ENCODE assay signal across 17 cellular contexts in genomic region chr12:116247377-116247776, GRCh38. TPM values are rescaled to one million over a fixed set of nuclear protein-coding genes. Genes with fewer than 3 reads are reported as not detected.
DNase-seq lines count a peak whose midpoint lies in the region; ATAC-seq, FAIRE-seq and TF ChIP-seq lines count a peak whose summit lies in the region.
"Had no signal": no experiment of that assay in that cellular context is flagged by ENCODE, and none has a peak within 500 bp of the region (broad histone marks: within the 10 kb centered on the region; RNA-seq: fewer than 3 reads in every experiment).

No MANE protein-coding gene starts in this region.

- no peak overlapping the region for H3K9ac ChIP-seq in K562 (ENCODE audit: insufficient read depth in 1 of 2, low read depth in 2 of 2, low read length in 2 of 2)

- TF ChIP-seq CTCF in right atrium auricular region (IDR thresholded peaks at IDR 0.05) (no peak), K562 (IDR thresholded peaks at IDR 0.05 in 2 of 3, conservative IDR thresholded peaks at IDR 0.05 in 1 of 3; ENCODE audit: insufficient read depth in 2 of 3, low read depth in 1 of 3, low read length in 3 of 3) (no peak), fibroblast of villous mesenchyme (IDR thresholded peaks at IDR 0.05; ENCODE audit: insufficient read depth, low read depth, low read length) (no peak), body of pancreas (IDR thresholded peaks at IDR 0.05) (no peak)

- H3K9me1 ChIP-seq in K562 (ENCODE audit: control insufficient read depth, insufficient read depth, low read length), result peaks cover 6% of the 10 kb centered on the region

- TF ChIP-seq POLR2A in K562 (conservative IDR thresholded peaks at IDR 0.05) (no peak), body of pancreas (IDR thresholded peaks at IDR 0.05) (no peak)

- in situ Hi-C loops in K562 (cut with MboI), result no loop called here

- H4K20me1 ChIP-seq in K562 (replicated peaks; ENCODE audit: control insufficient read depth, insufficient read depth, low read length), result peaks cover 7% of the 10 kb centered on the region; the same call in 1 of the 2 replicates

- H3K9me3 ChIP-seq in right atrium auricular region (peaks cover 0 to 4% of the 10 kb centered on the region in 2 donors), K562 (replicated peaks; ENCODE audit: control insufficient read depth, insufficient read depth, low read depth, low read length) (0 out of 2 replicates have a peak, but pooled peaks cover 4% of the 10 kb centered on the region), body of pancreas (no peaks in the 10 kb centered on the region)
- H3K9me3 ChIP-seq: breast epithelium, upper lobe of left lung had no signal

- peaks cover 96% of the 10 kb centered on the region for H3K79me2 ChIP-seq in K562 (ENCODE audit: control insufficient read depth, insufficient read depth, low read length)

- H3K4me2 ChIP-seq in K562 (ENCODE audit: insufficient read depth, low read length), result no peak overlapping the region

- H3K36me3 ChIP-seq in right atrium auricular region, result no peaks in the 10 kb centered on the region
- no peaks in the 10 kb centered on the region for H3K36me3 ChIP-seq in K562 (ENCODE audit: control insufficient read depth, insufficient read depth, low read length)
- H3K36me3 ChIP-seq in body of pancreas (replicated peaks in 1 of 2; ENCODE audit: insufficient read depth in 1 of 2, low read depth in 2 of 2), result no peaks in the 10 kb centered on the region
- H3K36me3 ChIP-seq: breast epithelium, upper lobe of left lung had no signal

- FAIRE-seq in K562 (lab: Jason Lieb, UNC), result no peak
- FAIRE-seq: H1 had no signal

- H3K4me1 ChIP-seq in right atrium auricular region (peaks cover 0 to 63% of the 10 kb centered on the region in 2 donors), K562 (replicated peaks in 1 of 2; ENCODE audit: control insufficient read depth in 2 of 2, insufficient read depth in 2 of 2, low read length in 2 of 2) (peaks cover 0 to 22% of the 10 kb centered on the region in 2 experiments; a peak in 4 of 5 replicates), body of pancreas (peaks cover 65% of the 10 kb centered on the region)

- ATAC-seq in left ventricle myocardium superior, result peak; percentile 50
- ATAC-seq in K562, result peak; percentile 20; the same call in 2 of the 3 replicates
- no peak for ATAC-seq in body of pancreas
- no peak for ATAC-seq in GM18868 (IDR thresholded peaks at IDR 0.05; ENCODE audit: unreplicated experiment)
- ATAC-seq: stimulated activated memory B cell treated with anti-CD40 and anti-IgM and Interleukin-4, amounts not matched to agents 10 μg/mL and 1 μg/mL and 100 μg/mL, for 72 hours; T-cell had no signal

- no peak overlapping the region for H3K27ac ChIP-seq in right atrium auricular region
- H3K27ac ChIP-seq in K562 (ENCODE audit: extremely low read depth, low read depth, low read length), result no peak overlapping the region
- no peak overlapping the region for H3K27ac ChIP-seq in body of pancreas
- H3K27ac ChIP-seq: breast epithelium, upper lobe of left lung had no signal

- POLR2A ChIA-PET in K562 (lab: Yijun Ruan, JAX), result interaction anchor here (0.6 to 1.0 kb wide), 4 partner anchors 19 to 362 kb away, joined by 3 to 4 read pairs (median 4); no protein-coding TSS in a partner anchor

- DNase-seq in left ventricle myocardium superior, result no peak
- DNase-seq in right atrium auricular region (ENCODE audit: low spot score), result no peak
- DNase-seq in K562 (ENCODE audit: extremely low read depth in 1 of 4, low spot score in 3 of 4), result no peak
- peak; percentile 68 for DNase-seq in fibroblast of villous mesenchyme (ENCODE audit: low read depth)
- no peak for DNase-seq in body of pancreas
- DNase-seq in NCI-H510A treated with DMSO at 0.1 percent for 48 hours (lab: John Stamatoyannopoulos, UW), result no peak
- no peak for DNase-seq in NCI-H2107 treated with DMSO at 0.1 percent for 48 hours (lab: John Stamatoyannopoulos, UW; ENCODE audit: unreplicated experiment)
- DNase-seq: CD8-positive, alpha-beta memory T cell; islet precursor cell; NCI-H1436; NK-92 treated with Interleukin-12 subunit alpha and Interleukin-12 subunit beta, amount 100 ng/mL, for 24 hours; T-cell; upper lobe of left lung had no signal

- TF ChIP-seq EP300 in K562 (IDR thresholded peaks at IDR 0.05; ENCODE audit: low read length), result no peak

- H3K27me3 ChIP-seq in right atrium auricular region (no peaks in the 10 kb centered on the region), K562 (ENCODE audit: control insufficient read depth in 2 of 2, insufficient read depth in 2 of 2, low read length in 2 of 2) (no peaks in the 10 kb centered on the region), body of pancreas (no peaks in the 10 kb centered on the region)
- H3K27me3 ChIP-seq: breast epithelium, upper lobe of left lung had no signal

- intact Hi-C loops in left ventricle myocardium superior (cut with micrococcal nuclease), result no loop called here
- intact Hi-C loops in K562 (cut with micrococcal nuclease), result no loop called here
- intact Hi-C loops in body of pancreas (cut with DNase I), result no loop called here

- no TSS peak for BruUV-seq in K562 (replicated peaks; lab: Mats Ljungman, UMichigan)

- 53% methylated on average over 3 of the region's 3 CpGs for WGBS in K562 (ENCODE audit: insufficient coverage, low coverage, missing lambda C conversion rate)
- WGBS in body of pancreas, 2 donors, result 57 to 74% methylated on average over 3 of the region's 3 CpGs

- no peak for TF ChIP-seq RAD21 in K562 (CRISPR knock-in tag; conservative IDR thresholded peaks at IDR 0.05 in 1 of 2, IDR thresholded peaks at IDR 0.05 in 1 of 2)

- no peak overlapping the region for H3K4me3 ChIP-seq in right atrium auricular region
- H3K4me3 ChIP-seq in K562, result no peak overlapping the region
- H3K4me3 ChIP-seq in fibroblast of villous mesenchyme (ENCODE audit: low read depth, low read length), result no peak overlapping the region
- H3K4me3 ChIP-seq in body of pancreas, result no peak overlapping the region
- H3K4me3 ChIP-seq: breast epithelium, upper lobe of left lung had no signal

- CTCF ChIA-PET in K562 (lab: Yijun Ruan, JAX; ENCODE audit: low intra/inter-chr PET ratio), result no interaction called here

- H2AFZ ChIP-seq in K562 (ENCODE audit: low read depth, low read length), result no peak overlapping the region

TF ChIP-seq in K562, 482 proteins besides CTCF, POLR2A, EP300 and RAD21 (continues in another document):
- TF ChIP-seq SMARCE1 (IDR thresholded peaks at IDR 0.05), result no peak
- no peak for TF ChIP-seq CEBPB (tag; IDR thresholded peaks at IDR 0.05)
- TF ChIP-seq DACH1 (IDR thresholded peaks at IDR 0.05; ENCODE audit: partially characterized antibody), result no peak
- TF ChIP-seq ELF2 (CRISPR knock-in tag; IDR thresholded peaks at IDR 0.05), result no peak
- TF ChIP-seq ZC3H4 (CRISPR knock-in tag; IDR thresholded peaks at IDR 0.05; ENCODE audit: borderline replicate concordance), result no peak
- no peak for TF ChIP-seq IRF2 (CRISPR knock-in tag; IDR thresholded peaks at IDR 0.05)
- no peak for TF ChIP-seq SRSF7 (optimal IDR thresholded peaks at IDR 0.05; ENCODE audit: low read depth, low read length)
- no peak for TF ChIP-seq E2F8 (IDR thresholded peaks at IDR 0.05; ENCODE audit: low read depth, partially characterized antibody)

RNA-seq across cellular contexts. Expression of gene MED13L, which starts 30.1 kb away (rescaled TPM):
- total RNA-seq in left ventricle myocardium superior (64.0 TPM), right atrium auricular region (10 to 100 TPM; 55.0 to 64.1 TPM), K562 (2014; rRNA removed) (29.3 and 32.5 TPM in 2 replicates), K562 (2014; rRNA removed; fragmentation: Illumina TruSeq; extraction: Trizol) (71.9 and 82.3 TPM in 2 replicates), K562 (2015; rRNA removed; fragmentation: Illumina TruSeq; extraction: Trizol) (70.1 and 70.8 TPM in 2 replicates), K562 (2021) (76.9 and 90.3 TPM in 2 replicates), fibroblast of villous mesenchyme (120 and 189 TPM in 2 replicates), body of pancreas (10 to 100 TPM; 65.9 to 72.6 TPM)
- 259 and 607 TPM in 2 replicates for total RNA-seq in K562 (2011; cell fraction: chromatin; rRNA removed; ENCODE audit: low replicate concordance)
- 97.6 and 127 TPM in 2 replicates for total RNA-seq in K562 (2011; cell fraction: nucleolus; rRNA removed)
- 277 and 397 TPM in 2 replicates for total RNA-seq in K562 (2011; cell fraction: nucleoplasm; rRNA removed)
- polyA plus RNA-seq in K562 (2011; rRNA removed) (45.8 and 48.0 TPM in 2 replicates), K562 (2014; fragmentation: Illumina TruSeq; extraction: Trizol) (34.0 and 36.9 TPM in 2 replicates), K562 (2014; fragmentation: Nextera tagmentation; extraction: Ambion mirVana) (10 to 100 TPM; 13.4 to 22.0 TPM), K562 (2014; rRNA removed) (25.7 and 26.8 TPM in 2 replicates)
- 26.1 and 36.3 TPM in 2 replicates for polyA plus RNA-seq in K562 (2011; cell fraction: cytosol; rRNA removed)
- polyA plus RNA-seq in K562 (2011; cell fraction: nucleus; rRNA removed), result 102 and 117 TPM in 2 replicates
- polyA plus RNA-seq in K562 (2012), result 29.2 and 39.4 TPM in 2 replicates
- polyA minus RNA-seq in K562 (2011; rRNA and poly(A)+ RNA removed), result 279 and 322 TPM in 2 replicates
- polyA minus RNA-seq in K562 (2011; cell fraction: cytosol; rRNA and poly(A)+ RNA removed), result 59.1 and 73.6 TPM in 2 replicates
- polyA minus RNA-seq in K562 (2011; cell fraction: nucleus; rRNA and poly(A)+ RNA removed), result 174 and 313 TPM in 2 replicates

Comparison
In these comparisons a context has a peak if more than half of its experiments do, and no peak if none do; other contexts are left out.
1. ATAC-seq: peak in left ventricle myocardium superior (single experiment) and K562 (single experiment); none in body of pancreas (single experiment) and GM18868 (single experiment).